1 cellular context compared by ENCODE assay signal in genomic region chr20:50257860-50258259, GRCh38.
TF ChIP-seq lines count a peak whose summit lies in the region.

No MANE protein-coding gene starts in this region.

TF ChIP-seq in IMR-90, 13 proteins besides CTCF, POLR2A, EP300 and RAD21:
- TF ChIP-seq NFE2L2 (IDR thresholded peaks at IDR 0.05; ENCODE audit: low read depth, low read length) (no peak), BHLHE40 (IDR thresholded peaks at IDR 0.05; ENCODE audit: low read depth, low read length) (no peak), SMC3 (IDR thresholded peaks at IDR 0.05; ENCODE audit: low read depth, low read length) (no peak), CEBPB (IDR thresholded peaks at IDR 0.05; ENCODE audit: low read depth, low read length) (no peak), RCOR1 (IDR thresholded peaks at IDR 0.05; ENCODE audit: insufficient replicate concordance, low read length) (no peak), RFX5 (IDR thresholded peaks at IDR 0.05; ENCODE audit: low read depth, low read length) (no peak), FOS (IDR thresholded peaks at IDR 0.05; ENCODE audit: low read depth, low read length) (no peak), CHD1 (IDR thresholded peaks at IDR 0.05; ENCODE audit: low read depth, low read length) (no peak), MAZ (IDR thresholded peaks at IDR 0.05; ENCODE audit: borderline replicate concordance, low read depth, low read length) (no peak), MXI1 (IDR thresholded peaks at IDR 0.05; ENCODE audit: borderline replicate concordance, low read depth, low read length) (no peak), ELK1 (IDR thresholded peaks at IDR 0.05; ENCODE audit: borderline replicate concordance, low read depth, low read length) (no peak), MAFK (IDR thresholded peaks at IDR 0.05; ENCODE audit: low read depth, low read length) (no peak), USF2 (IDR thresholded peaks at IDR 0.05; ENCODE audit: low read depth, low read length) (no peak)
TF ChIP-seq in IMR-90: peak in this region for 0.
